8 cellular contexts compared by ENCODE assay signal in the genomic region with DNA sequence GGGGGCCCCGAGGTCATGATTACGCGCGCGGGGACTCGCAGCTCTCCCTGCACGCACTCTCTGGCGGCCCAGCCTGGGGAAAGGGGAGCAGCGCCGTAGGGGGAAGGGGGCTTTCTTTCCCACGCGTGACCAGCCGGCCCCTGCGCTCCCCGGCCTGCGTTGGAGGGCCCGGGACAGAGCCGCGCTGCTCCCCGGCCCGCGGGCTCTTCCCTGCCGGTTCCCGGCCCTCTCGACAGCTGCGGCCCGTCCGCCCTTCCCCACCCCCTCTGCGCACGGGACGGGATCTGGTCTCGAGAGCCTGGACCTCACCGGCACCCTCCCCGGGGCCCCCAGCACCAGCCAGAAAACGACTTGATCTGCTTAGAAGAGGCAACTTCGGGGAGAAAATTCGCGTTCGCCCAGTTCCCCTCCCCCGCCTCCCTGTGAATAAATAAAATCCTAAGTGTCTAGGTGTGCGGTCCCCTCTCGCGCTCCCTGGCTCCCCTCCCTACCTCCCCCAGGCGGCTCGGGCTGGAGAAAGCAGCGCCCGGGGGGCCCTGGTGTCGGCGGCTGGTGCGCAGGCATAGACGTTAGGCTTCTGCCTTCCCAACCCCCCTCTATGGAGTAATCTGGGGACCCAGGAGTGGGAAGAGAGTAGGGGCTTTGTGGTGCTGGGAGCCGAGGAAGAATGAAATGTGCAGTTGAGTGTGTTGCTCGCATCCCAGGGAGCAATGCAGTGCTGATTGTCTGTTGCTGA. TPM values are rescaled to one million over a fixed set of nuclear protein-coding genes. Genes with fewer than 3 reads are reported as not detected.
DNase-seq lines count a peak whose midpoint lies in the region; ATAC-seq, FAIRE-seq and TF ChIP-seq lines count a peak whose summit lies in the region.

No MANE protein-coding gene starts in this region.

- H3K27me3 ChIP-seq in AG04450 (ENCODE audit: control insufficient read depth, insufficient read depth, low read length), result peaks cover 4% of the 10 kb centered on the region
- H3K27me3 ChIP-seq in MG63, result no peaks in the 10 kb centered on the region
- no peaks in the 10 kb centered on the region for H3K27me3 ChIP-seq in bronchial epithelial cell (ENCODE audit: control insufficient read depth, insufficient read depth, low read length)

- CTCF ChIA-PET in AG04450 (lab: Charles Lee), result interaction anchor here (0.9 to 2.6 kb wide), 4 partner anchors 44 to 567 kb away, joined by 3 to 7 read pairs (median 4); no protein-coding TSS in a partner anchor

- peaks cover 3% of the 10 kb centered on the region for H3K9me3 Mint-ChIP-seq in stimulated activated memory B cell treated with anti-CD40 and anti-IgM and Interleukin-4, amounts not matched to agents 10 μg/mL and 1 μg/mL and 100 μg/mL, for 72 hours

- H3K36me3 Mint-ChIP-seq in stimulated activated memory B cell treated with anti-CD40 and anti-IgM and Interleukin-4, amounts not matched to agents 10 μg/mL and 1 μg/mL and 100 μg/mL, for 72 hours, result peaks cover 4% of the 10 kb centered on the region

- peak; percentile 60 for FAIRE-seq in bronchial epithelial cell (lab: Jason Lieb, UNC)

- POLR2A ChIA-PET in AG04450 (lab: Yijun Ruan, JAX), result interaction anchor here (0.9 kb wide), 1 partner anchor 131 kb away, joined by 3 read pairs; no protein-coding TSS in a partner anchor

- peak overlapping the region; percentile 97 for H3K27ac ChIP-seq in AG04450 (ENCODE audit: low read depth, low read length)

- TF ChIP-seq CTCF in AG04450 (IDR thresholded peaks at IDR 0.05; ENCODE audit: low read depth, low read length) (peak; percentile 45), bronchial epithelial cell (IDR thresholded peaks at IDR 0.05; ENCODE audit: insufficient read depth, low read length, severe bottlenecking) (peak; percentile 17)

- H3K36me3 ChIP-seq in MG63, result no peaks in the 10 kb centered on the region
- no peaks in the 10 kb centered on the region for H3K36me3 ChIP-seq in bronchial epithelial cell (ENCODE audit: control insufficient read depth, insufficient read depth, low read length)

- H3K27me3 Mint-ChIP-seq in stimulated activated memory B cell treated with anti-CD40 and anti-IgM and Interleukin-4, amounts not matched to agents 10 μg/mL and 1 μg/mL and 100 μg/mL, for 72 hours, result peaks cover 10% of the 10 kb centered on the region

- H3K4me1 Mint-ChIP-seq in stimulated activated memory B cell treated with anti-CD40 and anti-IgM and Interleukin-4, amounts not matched to agents 10 μg/mL and 1 μg/mL and 100 μg/mL, for 72 hours, result peaks cover 6% of the 10 kb centered on the region

- no peak overlapping the region for H3K27ac Mint-ChIP-seq in stimulated activated memory B cell treated with anti-CD40 and anti-IgM and Interleukin-4, amounts not matched to agents 10 μg/mL and 1 μg/mL and 100 μg/mL, for 72 hours

- ATAC-seq in stimulated activated memory B cell treated with anti-CD40 and anti-IgM and Interleukin-4, amounts not matched to agents 10 μg/mL and 1 μg/mL and 100 μg/mL, for 72 hours, result peak; percentile 20
- ATAC-seq in HG02973 (IDR thresholded peaks at IDR 0.05; ENCODE audit: unreplicated experiment), result no peak
- ATAC-seq in GM18907 (IDR thresholded peaks at IDR 0.05; ENCODE audit: unreplicated experiment), result no peak

- H3K4me3 ChIP-seq in AG04450 (ENCODE audit: low read depth, low read length) (peak overlapping the region; percentile 90), MG63 (peak overlapping the region; percentile 66), bronchial epithelial cell (ENCODE audit: low read depth, low read length) (peak overlapping the region; percentile 81)

- H3K4me3 Mint-ChIP-seq in stimulated activated memory B cell treated with anti-CD40 and anti-IgM and Interleukin-4, amounts not matched to agents 10 μg/mL and 1 μg/mL and 100 μg/mL, for 72 hours, result no peak overlapping the region

- DNase-seq in AG04450 (ENCODE audit: low read depth, low spot score), result no peak
- DNase-seq in MG63, result peak; percentile 60
- DNase-seq in bronchial epithelial cell (ENCODE audit: low read depth), result no peak
- DNase-seq in inferior parietal cortex (ENCODE audit: extremely low spot score), result peak; percentile 22
- no peak for DNase-seq in germinal center (ENCODE audit: low spot score)

- no peaks in the 10 kb centered on the region for H3K9me3 ChIP-seq in AG04450 (ENCODE audit: control insufficient read depth, insufficient read depth, low read length)
- no peaks in the 10 kb centered on the region for H3K9me3 ChIP-seq in MG63

RNA-seq across cellular contexts. Expression of a gene that starts 0.8 kb away (rescaled TPM):
- 2.1 and 2.2 TPM in 2 replicates for polyA plus RNA-seq in AG04450 (2011; rRNA removed)
- 3.4 and 6.3 TPM in 2 replicates for polyA minus RNA-seq in AG04450 (2011; rRNA and poly(A)+ RNA removed)
- total RNA-seq in MG63 (2014; rRNA removed; shearing (Covaris generic); ENCODE audit: low replicate concordance), result 0.07 and 0.16 TPM in 2 replicates
- 0.79 and 1.4 TPM in 2 replicates for total RNA-seq in bronchial epithelial cell

Comparison
In these comparisons a context has a peak if more than half of its experiments do, and no peak if none do; other contexts are left out.
1. DNase-seq: peak in MG63 (single experiment) and inferior parietal cortex (single experiment); none in AG04450 (single experiment), bronchial epithelial cell (single experiment) and germinal center (single experiment).
2. Peak in every context shown above with its lines, with median percentiles within 50 percentile points of each other: H3K4me3 ChIP-seq.